ENCODE assay signal across 26 cellular contexts in genomic region chr2:204737296-204737695, GRCh38.
"Had no signal": no experiment of that assay in that cellular context is flagged by ENCODE, and none has a peak within 500 bp of the region (broad histone marks: within the 10 kb centered on the region; RNA-seq: fewer than 3 reads in every experiment).

No MANE protein-coding gene starts in this region.

- ATAC-seq: stimulated activated effector memory CD8-positive, alpha-beta T cell treated with anti-CD3 and anti-CD28 coated beads, Interleukin-12 subunit alpha, Interleukin-12 subunit beta, amount 100 ng/mL, for 72 hours; stimulated activated memory B cell treated with anti-CD40 and anti-IgM and Interleukin-4, amounts not matched to agents 10 μg/mL and 1 μg/mL and 100 μg/mL, for 72 hours; stimulated activated naive B cell treated with anti-CD40 and anti-IgM and Interleukin-4, amounts not matched to agents 10 μg/mL and 1 μg/mL and 100 μg/mL, for 72 hours; stimulated activated naive CD8-positive, alpha-beta T cell treated with anti-CD3 and anti-CD28 coated beads, Interleukin-15, amount 100 ng/mL, for 72 hours; stimulated activated naive CD8-positive, alpha-beta T cell treated with anti-CD3 and anti-CD28 coated beads, Interleukin-15, Interleukin-2, amounts not matched to agents 100 U/mL and 50 U/mL, for 24 hours; upper lobe of right lung had no signal

- H3K27me3 ChIP-seq: stomach, suprapubic skin, testis, thyroid gland, tibial artery, tibial nerve, transverse colon, upper lobe of left lung, upper lobe of right lung, uterus, vagina had no signal

- DNase-seq: stimulated activated CD4-positive, alpha-beta T cell treated with anti-CD3 and anti-CD28 coated beads, Interleukin-2, amount 100 ng/mL, for 48 hours; stimulated activated CD4-positive, alpha-beta T cell treated with anti-CD3 and anti-CD28 coated beads, Interleukin-4, amount 100 ng/mL, for 1 hour; stimulated activated CD4-positive, alpha-beta T cell treated with anti-CD3 and anti-CD28 coated beads, Interleukin-4, amount 100 ng/mL, for 24 hours; stimulated activated CD4-positive, alpha-beta T cell treated with anti-CD3 and anti-CD28 coated beads, Interleukin-4, amount 100 ng/mL, for 4 hours; stimulated activated CD8-positive, alpha-beta memory T cell treated with anti-CD3 and anti-CD28 coated beads, Interleukin-4, amount 100 ng/mL, for 48 hours; stimulated activated naive B cell treated with anti-CD40 and anti-IgM and Interleukin-4, amounts not matched to agents 10 μg/mL and 1 μg/mL and 100 μg/mL, for 72 hours; stimulated activated naive CD4-positive, alpha-beta T cell; stimulated activated naive CD4-positive, alpha-beta T cell treated with Interleukin-2 at 50 U/mL for 16 hours; stimulated activated naive CD8-positive, alpha-beta T cell treated with anti-CD3 and anti-CD28 coated beads, Interleukin-15, amount 100 ng/mL, for 72 hours; stimulated activated naive CD8-positive, alpha-beta T cell treated with anti-CD3 and anti-CD28 coated beads, Interleukin-15, Interleukin-2, amounts not matched to agents 100 U/mL and 50 U/mL, for 24 hours; stomach; substantia nigra; testis; thyroid gland; tibial artery; transverse colon; trophoblast cell; upper lobe of left lung; upper lobe of right lung; uterus had no signal

- H3K27ac ChIP-seq: stomach, suprapubic skin, testis, thoracic aorta, thyroid gland, tibial artery, tibial nerve, transverse colon, upper lobe of left lung, upper lobe of right lung, uterus, vagina had no signal

- H3K9me3 ChIP-seq: suprapubic skin, testis, thyroid gland, upper lobe of left lung, upper lobe of right lung, uterus, vagina had no signal

- H3K36me3 ChIP-seq: stomach, suprapubic skin, thoracic aorta, thyroid gland, tibial artery, upper lobe of left lung, upper lobe of right lung, uterus, vagina had no signal

- H3K4me3 ChIP-seq: stomach, suprapubic skin, testis, thoracic aorta, thyroid gland, tibial artery, tibial nerve, transverse colon, upper lobe of left lung, upper lobe of right lung, uterus, vagina had no signal

- H3K4me1 ChIP-seq: suprapubic skin, testis, thyroid gland, tibial artery, transverse colon, upper lobe of left lung, upper lobe of right lung, uterus, vagina had no signal
